8 cellular contexts compared by ENCODE assay signal in the genomic region with DNA sequence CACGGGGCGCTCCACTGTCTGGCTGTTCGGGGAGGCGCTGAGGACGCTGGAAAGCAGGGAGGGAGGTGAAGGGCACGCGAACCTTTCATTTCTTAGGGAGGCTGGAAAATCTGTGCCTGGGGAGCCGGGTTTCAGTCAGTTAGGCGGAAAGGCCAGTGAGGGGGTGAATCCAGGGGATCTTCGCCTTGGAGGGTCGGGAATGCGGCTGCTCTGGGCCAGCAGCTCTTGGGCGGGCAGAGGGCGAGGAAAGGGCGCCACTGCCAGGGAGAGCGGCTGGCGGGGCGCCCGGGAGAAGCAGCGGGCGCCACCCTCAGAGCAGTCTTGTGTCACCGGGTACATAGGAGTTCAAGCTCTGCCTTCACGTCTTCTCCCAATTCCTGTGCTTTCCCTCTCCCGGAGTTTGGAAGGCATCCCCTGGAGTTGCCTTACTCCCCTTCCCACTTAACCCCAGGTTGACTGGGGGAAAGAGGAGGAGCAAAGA. TPM values are rescaled to one million over a fixed set of nuclear protein-coding genes. Genes with fewer than 3 reads are reported as not detected.
DNase-seq lines count a peak whose midpoint lies in the region; FAIRE-seq and TF ChIP-seq lines count a peak whose summit lies in the region.

No MANE protein-coding gene starts in this region.

- H3K79me2 ChIP-seq in endothelial cell of umbilical vein (ENCODE audit: control insufficient read depth, insufficient read depth, low read length) = peaks cover 13% of the 10 kb centered on the region
- no peaks in the 10 kb centered on the region for H3K79me2 ChIP-seq in OCI-LY7 (ENCODE audit: insufficient read depth, low read depth, low read length)

- H4K20me1 ChIP-seq in endothelial cell of umbilical vein (replicated peaks; ENCODE audit: control insufficient read depth, extremely low read depth, insufficient read depth, low read length) (no peaks in the 10 kb centered on the region), OCI-LY7 (ENCODE audit: insufficient read depth, low read length) (no peaks in the 10 kb centered on the region)

- dilution Hi-C loops in endothelial cell of umbilical vein (cut with MboI; ENCODE audit: extremely low pct_ligation_motif_present, low sequenced_read_pairs) = no loop called here

- CTCF ChIA-PET in endothelial cell of umbilical vein (lab: Charles Lee) = interaction anchor here (0.6 to 4.8 kb wide), 5 partner anchors 45 to 1313 kb away, joined by 4 to 115 read pairs (median 4); no protein-coding TSS in a partner anchor
- CTCF ChIA-PET in OCI-LY7 (lab: Charles Lee; ENCODE audit: unreplicated experiment) = no interaction called here

- H3K9me1 ChIP-seq in endothelial cell of umbilical vein (replicated peaks; ENCODE audit: control insufficient read depth, extremely low read depth, insufficient read depth, low read length) = no peaks in the 10 kb centered on the region

- H3K27ac ChIP-seq in endothelial cell of umbilical vein (ENCODE audit: insufficient read depth, low read depth, low read length) = peak overlapping the region; percentile 77
- no peak overlapping the region for H3K27ac ChIP-seq in OCI-LY7 (ENCODE audit: low read depth, low read length, poor library complexity, severe bottlenecking)

- H3K4me2 ChIP-seq in endothelial cell of umbilical vein (ENCODE audit: insufficient read depth, low read length) (peak overlapping the region; percentile 67), OCI-LY7 (ENCODE audit: low read length) (no peak overlapping the region)

- no peaks in the 10 kb centered on the region for H3K27me3 ChIP-seq in endothelial cell of umbilical vein (ENCODE audit: control insufficient read depth in 2 of 2, insufficient read depth in 2 of 2, low read length in 2 of 2)

- TF ChIP-seq POLR2A in endothelial cell of umbilical vein (IDR thresholded peaks at IDR 0.05; ENCODE audit: low read depth, low read length) = no peak
- TF ChIP-seq POLR2A in GM12891 (IDR thresholded peaks at IDR 0.05; ENCODE audit: low read depth, low read length) = no peak

- intact Hi-C loops in endothelial cell of umbilical vein (cut with micrococcal nuclease) (loop anchor here (2.0 to 10.0 kb wide), 6 partner anchors 102 to 1190 kb away; no protein-coding TSS in a partner anchor), OCI-LY7 (cut with micrococcal nuclease; ENCODE audit: unreplicated experiment) (no loop called here)

- TF ChIP-seq CTCF in endothelial cell of umbilical vein (IDR thresholded peaks at IDR 0.05; ENCODE audit: extremely low read depth in 1 of 2, insufficient read depth in 1 of 2, low read depth in 1 of 2, low read length in 2 of 2) (no peak), OCI-LY7 (conservative IDR thresholded peaks at IDR 0.05; ENCODE audit: low read length) (no peak)

- peak overlapping the region; percentile 71 for H3K9ac ChIP-seq in endothelial cell of umbilical vein (replicated peaks; ENCODE audit: extremely low read depth, insufficient read depth, low read length)

- peak; percentile 56 for DNase-seq in EL
- peak; percentile 25 for DNase-seq in NCI-H2171 (lab: John Stamatoyannopoulos, UW)
- DNase-seq in endothelial cell of umbilical vein (ENCODE audit: low read depth, low spot score) = no peak
- DNase-seq in myocyte (ENCODE audit: low read depth) = peak; percentile 51
- no peak for DNase-seq in effector CD8-positive, alpha-beta T cell (lab: John Stamatoyannopoulos, UW)
- no peak for DNase-seq in OCI-M2 (lab: John Stamatoyannopoulos, UW; ENCODE audit: unreplicated experiment)
- DNase-seq in OCI-LY7 (ENCODE audit: low spot score) = no peak
- no peak for DNase-seq in GM12891 (ENCODE audit: insufficient read length, low spot score)

- H3K9me2 ChIP-seq in OCI-LY7 (ENCODE audit: insufficient read depth, low read length) = no peaks in the 10 kb centered on the region

- peak; percentile 43 for FAIRE-seq in endothelial cell of umbilical vein (lab: Jason Lieb, UNC)
- no peak for FAIRE-seq in GM12891 (lab: Jason Lieb, UNC)

- H3K4me1 ChIP-seq in endothelial cell of umbilical vein (ENCODE audit: control insufficient read depth, extremely low read depth, insufficient read depth, low read length) (peaks cover 16% of the 10 kb centered on the region), OCI-LY7 (ENCODE audit: insufficient read depth, low read length, poor library complexity, severe bottlenecking) (no peaks in the 10 kb centered on the region)

- POLR2A ChIA-PET in endothelial cell of umbilical vein (lab: Charles Lee) = interaction anchor here (0.9 kb wide), 1 partner anchor 51 kb away, joined by 3 read pairs; no protein-coding TSS in a partner anchor
- POLR2A ChIA-PET in OCI-LY7 (lab: Charles Lee) = no interaction called here

- H3K4me3 ChIP-seq in endothelial cell of umbilical vein (replicated peaks in 1 of 3; ENCODE audit: insufficient read depth in 1 of 3, low read depth in 1 of 3, low read length in 3 of 3) (peak overlapping the region; percentile 50 to 92 (median 84)), OCI-LY7 (ENCODE audit: low read depth, low read length, poor library complexity, severe bottlenecking) (no peak overlapping the region)

- H3K9me3 ChIP-seq in endothelial cell of umbilical vein (replicated peaks; ENCODE audit: control insufficient read depth, insufficient read depth, low read length) = no peaks in the 10 kb centered on the region
- H3K9me3 ChIP-seq in OCI-LY7 (ENCODE audit: low read length) = no peaks in the 10 kb centered on the region

- H3K36me3 ChIP-seq in endothelial cell of umbilical vein (ENCODE audit: control insufficient read depth in 2 of 2, extremely low read depth in 1 of 2, insufficient read depth in 2 of 2, low read length in 2 of 2) (no peaks in the 10 kb centered on the region), OCI-LY7 (ENCODE audit: insufficient read depth, low read length) (no peaks in the 10 kb centered on the region)

- BruUV-seq in endothelial cell of umbilical vein (replicated peaks; lab: Mats Ljungman, UMichigan) = TSS peak; percentile 78
- BruUV-seq in OCI-LY7 (replicated peaks; lab: Mats Ljungman, UMichigan) = no TSS peak

- H2AFZ ChIP-seq in endothelial cell of umbilical vein (ENCODE audit: low read depth, low read length) = peak overlapping the region; percentile 63
- H2AFZ ChIP-seq in OCI-LY7 (ENCODE audit: low read length) = no peak overlapping the region

TF ChIP-seq in endothelial cell of umbilical vein, 7 proteins besides CTCF, POLR2A, EP300 and RAD21:
- TF ChIP-seq FOS (IDR thresholded peaks at IDR 0.05; ENCODE audit: borderline replicate concordance, insufficient read depth, low read length) (no peak), MYC (IDR thresholded peaks at IDR 0.05; ENCODE audit: low read depth, low read length) (no peak), POLR2AphosphoS5 (IDR thresholded peaks at IDR 0.05; ENCODE audit: insufficient read depth, low read depth, low read length) (no peak), GATA2 (IDR thresholded peaks at IDR 0.05; ENCODE audit: insufficient read depth, insufficient read length, low read depth, low read length) (no peak), JUN (IDR thresholded peaks at IDR 0.05; ENCODE audit: borderline replicate concordance, insufficient read depth, insufficient read length, low read depth) (no peak), EZH2 (IDR thresholded peaks at IDR 0.05; ENCODE audit: borderline replicate concordance, low read depth, low read length, severe bottlenecking) (no peak)
- TF ChIP-seq, protein P1, sequence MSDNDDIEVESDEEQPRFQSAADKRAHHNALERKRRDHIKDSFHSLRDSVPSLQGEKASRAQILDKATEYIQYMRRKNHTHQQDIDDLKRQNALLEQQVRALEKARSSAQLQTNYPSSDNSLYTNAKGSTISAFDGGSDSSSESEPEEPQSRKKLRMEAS (IDR thresholded peaks at IDR 0.05; ENCODE audit: insufficient read depth, insufficient read length) = no peak

TF ChIP-seq in GM12891, 5 proteins besides CTCF, POLR2A, EP300 and RAD21:
- TF ChIP-seq PAX5 (IDR thresholded peaks at IDR 0.05; ENCODE audit: insufficient read depth, low read length, severe bottlenecking) (no peak), TAF1 (IDR thresholded peaks at IDR 0.05; ENCODE audit: low read depth, low read length) (no peak), POU2F2 (IDR thresholded peaks at IDR 0.05; ENCODE audit: low read depth, low read length) (no peak), POLR2AphosphoS5 (IDR thresholded peaks at IDR 0.05; ENCODE audit: low read depth, low read length) (no peak), SPI1 (IDR thresholded peaks at IDR 0.05; ENCODE audit: low read depth, low read length) (no peak)
TF ChIP-seq in GM12891: peak in this region for 0.

RNA-seq across cellular contexts. Expression of gene CCDC85A, which starts 1.4 kb away (rescaled TPM):
- total RNA-seq in endothelial cell of umbilical vein (10.4 and 16.9 TPM in 2 replicates), myocyte (1.7 and 2.1 TPM in 2 replicates), OCI-LY7 (2022) (not detected in 2 replicates)
- polyA plus RNA-seq in endothelial cell of umbilical vein = 5.1 and 6.0 TPM in 2 replicates
- 5.5 and 7.1 TPM in 2 replicates for polyA plus RNA-seq in endothelial cell of umbilical vein (2011; cell fraction: cytosol; rRNA removed)
- 8.0 and 8.8 TPM in 2 replicates for polyA plus RNA-seq in endothelial cell of umbilical vein (2011; cell fraction: nucleus; rRNA removed)
- polyA plus RNA-seq in endothelial cell of umbilical vein (2012) = 5.5 and 9.0 TPM in 2 replicates
- polyA minus RNA-seq in endothelial cell of umbilical vein = 10.1 and 12.0 TPM in 2 replicates
- not detected for polyA minus RNA-seq in endothelial cell of umbilical vein (2011; cell fraction: cytosol; rRNA and poly(A)+ RNA removed)
- 22.0 and 38.6 TPM in 2 replicates for polyA minus RNA-seq in endothelial cell of umbilical vein (2011; cell fraction: nucleus; rRNA and poly(A)+ RNA removed)
- 0.68 TPM for polyA plus RNA-seq in myocyte (2012)
- total RNA-seq in OCI-LY7 (2014; rRNA removed; shearing (Covaris generic)) = not detected in 2 replicates
- not detected for polyA plus RNA-seq in GM12891 (2012; ENCODE audit: low read depth, missing spikeins)

Comparison
In these comparisons a context has a peak if more than half of its experiments do, and no peak if none do; other contexts are left out.
1. DNase-seq: peak in EL (single experiment), NCI-H2171 (single experiment) and myocyte (single experiment); none in endothelial cell of umbilical vein (single experiment), effector CD8-positive, alpha-beta T cell (single experiment), OCI-M2 (single experiment), OCI-LY7 (single experiment) and GM12891 (single experiment).